In the genomic region with DNA sequence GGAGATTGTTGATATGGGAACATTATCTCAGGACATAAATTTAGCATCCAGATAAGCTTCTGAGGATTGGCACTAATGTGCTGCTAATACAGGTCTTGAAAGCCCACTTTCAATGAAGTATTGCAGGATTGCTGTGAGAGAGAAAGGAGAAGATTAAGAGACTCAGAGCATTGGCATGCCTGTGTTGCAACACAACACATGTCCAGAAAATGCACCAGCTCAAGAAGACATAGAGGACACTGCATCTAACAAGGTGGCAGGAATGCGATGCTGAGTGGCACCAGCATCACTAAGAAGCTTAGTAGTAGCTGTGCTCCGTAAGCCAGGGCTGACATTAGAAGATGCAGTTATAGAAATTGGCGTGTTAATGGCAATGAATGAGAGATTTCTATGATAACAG, we compare ENCODE assay signal across 24 cellular contexts.
"Had no signal": no experiment of that assay in that cellular context is flagged by ENCODE, and none has a peak within 500 bp of the region (broad histone marks: within the 10 kb centered on the region; RNA-seq: fewer than 3 reads in every experiment).

No MANE protein-coding gene starts in this region.

- H3K27ac ChIP-seq: body of pancreas, left lung, sigmoid colon, thoracic aorta, vagina, VCaP had no signal

- H3K9me3 ChIP-seq: body of pancreas, sigmoid colon, thoracic aorta, vagina had no signal

- H3K4me3 ChIP-seq: body of pancreas, left lung, lung, sigmoid colon, thoracic aorta, vagina had no signal

- H3K4me1 ChIP-seq: body of pancreas, left lung, sigmoid colon, vagina had no signal

- DNase-seq: activated CD4-positive, alpha-beta T cell treated with anti-CD3 and anti-CD28 coated beads, Interleukin-2, amount 10 ng/mL, durations not matched to agents 7 days and 5 days; activated CD8-positive, alpha-beta memory T cell treated with anti-CD3 and anti-CD28 coated beads, Interleukin-2, amount 10 ng/mL, durations not matched to agents 7 days and 5 days; activated CD8-positive, alpha-beta T cell treated with anti-CD3 and anti-CD28 coated beads for 36 hours; activated effector memory CD4-positive, alpha-beta T cell treated with anti-CD3 and anti-CD28 coated beads, Interleukin-2, amount 50 U/mL, for 16 hours; activated naive CD4-positive, alpha-beta T cell treated with anti-CD3 and anti-CD28 coated beads, Interleukin-2, amount 10 ng/mL, durations not matched to agents 7 days and 5 days; activated T-cell treated with anti-CD3 and anti-CD28 coated beads for 4 hours; anterior cingulate cortex; body of pancreas; caudate nucleus; effector CD4-positive, alpha-beta T cell; erythroblast; hippocampal formation; kidney glomerular epithelial cell; left lung; naive thymus-derived CD4-positive, alpha-beta T cell; sigmoid colon; stimulated activated CD4-positive, alpha-beta T cell treated with anti-CD3 and anti-CD28 coated beads, Interleukin-2, amount 100 ng/mL, for 48 hours; stimulated activated naive CD4-positive, alpha-beta T cell treated with Interleukin-2 at 50 U/mL for 16 hours had no signal

- H3K36me3 ChIP-seq: left lung, sigmoid colon, thoracic aorta, vagina had no signal

- FAIRE-seq: endometrium, frontal cortex had no signal

- H3K27me3 ChIP-seq: body of pancreas, left lung, sigmoid colon, vagina had no signal
